Comparison of ENCODE assay signal across 8 cellular contexts in genomic region chr7:72536103-72536502, GRCh38.
DNase-seq lines count a peak whose midpoint lies in the region.
"Not testable (repeated sequence)": the region's sequence is repeated elsewhere in the genome, so short reads cannot be mapped to it uniquely, and the experiment has no call there.

No MANE protein-coding gene starts in this region.

- not testable (repeated sequence) for H3K18ac ChIP-seq in trophoblast cell (ENCODE audit: low read length)

- H4K91ac ChIP-seq in trophoblast cell (ENCODE audit: low read depth, low read length), result not testable (repeated sequence)

- H3K4me3 ChIP-seq in trophoblast cell (ENCODE audit: low read depth, low read length), result not testable (repeated sequence)

- H3K9ac ChIP-seq in trophoblast cell (ENCODE audit: low read length), result not testable (repeated sequence)

- not testable (repeated sequence) for H3K36me3 ChIP-seq in trophoblast cell (ENCODE audit: control insufficient read depth in 1 of 2, insufficient read depth in 2 of 2, low read length in 2 of 2)

- not testable (repeated sequence) for H3K4me1 ChIP-seq in trophoblast cell (ENCODE audit: control insufficient read depth in 1 of 2, insufficient read depth in 2 of 2, low read length in 2 of 2)

- not testable (repeated sequence) for H2BK12ac ChIP-seq in trophoblast cell (ENCODE audit: low read length)

- peak; percentile 11 for DNase-seq in DMS53 treated with DMSO at 0.1 percent for 48 hours (lab: John Stamatoyannopoulos, UW; ENCODE audit: unreplicated experiment)
- DNase-seq in HS-27A (ENCODE audit: low read depth), result peak; percentile 12
- peak; percentile 4 for DNase-seq in NCI-H1092 treated with DMSO at 0.1 percent for 48 hours (lab: John Stamatoyannopoulos, UW)
- peak; percentile 69 for DNase-seq in NCI-H2029 (lab: John Stamatoyannopoulos, UW)
- DNase-seq in NCI-H748 (lab: John Stamatoyannopoulos, UW; ENCODE audit: unreplicated experiment), result peak; percentile 74
- DNase-seq in RPMI8226, result peak; percentile 10
- peak; percentile 5 for DNase-seq in astrocyte of the hippocampus (ENCODE audit: low read depth, low spot score)
- peak; percentile 22 to 58 for DNase-seq in trophoblast cell

- H3K4ac ChIP-seq in trophoblast cell (ENCODE audit: low read depth, low read length), result not testable (repeated sequence)

- H2AK5ac ChIP-seq in trophoblast cell (ENCODE audit: low read length), result not testable (repeated sequence)

- no CpG with 5 or more reads among the region's 3 CpGs for WGBS in trophoblast cell (ENCODE audit: extremely low coverage, insufficient coverage, insufficient read length)

- H3K79me1 ChIP-seq in trophoblast cell (ENCODE audit: low read length), result not testable (repeated sequence)

- H2BK120ac ChIP-seq in trophoblast cell (ENCODE audit: insufficient read depth, low read length, poor library complexity), result not testable (repeated sequence)

- H4K8ac ChIP-seq in trophoblast cell (ENCODE audit: low read depth, low read length), result not testable (repeated sequence)

- not testable (repeated sequence) for H3K14ac ChIP-seq in trophoblast cell (ENCODE audit: low read length)

- H2AFZ ChIP-seq in trophoblast cell (ENCODE audit: insufficient read depth, low read length, poor library complexity), result not testable (repeated sequence)

- not testable (repeated sequence) for H3K23ac ChIP-seq in trophoblast cell (ENCODE audit: low read length)

- H3K27ac ChIP-seq in trophoblast cell (ENCODE audit: low read depth, low read length), result not testable (repeated sequence)

- H2BK5ac ChIP-seq in trophoblast cell (ENCODE audit: low read depth, low read length, poor library complexity), result not testable (repeated sequence)

- not testable (repeated sequence) for H3K79me2 ChIP-seq in trophoblast cell (ENCODE audit: control insufficient read depth, insufficient read depth, low read length, poor library complexity)

- not testable (repeated sequence) for H3K27me3 ChIP-seq in trophoblast cell (ENCODE audit: insufficient read depth, low read length)

- not testable (repeated sequence) for H3K4me2 ChIP-seq in trophoblast cell (ENCODE audit: low read length)

- H4K12ac ChIP-seq in trophoblast cell (ENCODE audit: low read depth, low read length), result not testable (repeated sequence)

- H3K9me3 ChIP-seq in trophoblast cell (ENCODE audit: insufficient read depth, low read depth, low read length), result not testable (repeated sequence)

Comparison
In these comparisons a context has a peak if more than half of its experiments do, and no peak if none do; other contexts are left out.
1. DNase-seq: peak in every context shown above with its lines; median percentile 74 in NCI-H748; 69 in NCI-H2029; 40 in trophoblast cell; 12 in HS-27A; 11 in DMS53 treated with DMSO at 0.1 percent for 48 hours; 10 in RPMI8226; 5 in astrocyte of the hippocampus; 4 in NCI-H1092 treated with DMSO at 0.1 percent for 48 hours.